ENCODE assay signal across 15 cellular contexts in genomic region chr20:47248448-47248966, GRCh38.
"Had no signal": no experiment of that assay in that cellular context is flagged by ENCODE, and none has a peak within 500 bp of the region (broad histone marks: within the 10 kb centered on the region; RNA-seq: fewer than 3 reads in every experiment).

No MANE protein-coding gene starts in this region.

- H3K27me3 ChIP-seq: left lung, tibial nerve, uterus had no signal

- ATAC-seq: left lung had no signal

- H3K4me3 ChIP-seq: left lung, tibial nerve, uterus had no signal

- H3K36me3 ChIP-seq: uterus had no signal

- H2AFZ ChIP-seq: parathyroid adenoma had no signal

- H3K9me3 ChIP-seq: left lung, tibial nerve, uterus had no signal

- DNase-seq: activated effector memory CD4-positive, alpha-beta T cell treated with anti-CD3 and anti-CD28 coated beads, Interleukin-2, amount 50 U/mL, for 16 hours; aorta; cortex of kidney; effector CD4-positive, alpha-beta T cell; foreskin fibroblast; hippocampal formation; left lung; mammary epithelial cell; stimulated activated CD4-positive, alpha-beta T cell treated with anti-CD3 and anti-CD28 coated beads, Interleukin-1b, Interleukin-23, amount 100 ng/mL, for 48 hours; substantia nigra; uterus had no signal

- H3K27ac ChIP-seq: left lung, parathyroid adenoma, tibial nerve, uterus had no signal

- FAIRE-seq: endothelial cell of umbilical vein, keratinocyte had no signal

- H3K9ac ChIP-seq: parathyroid adenoma had no signal

- H3K4me1 ChIP-seq: parathyroid adenoma, tibial nerve, uterus had no signal
